In genomic region chr16:70251651-70252354, GRCh38 we compare ENCODE assay signal across 8 cellular contexts. TPM values are rescaled to one million over a fixed set of nuclear protein-coding genes. Genes with fewer than 3 reads are reported as not detected.
DNase-seq lines count a peak whose midpoint lies in the region; ATAC-seq and TF ChIP-seq lines count a peak whose summit lies in the region.

TSS of gene EXOSC6 (minus strand) at chr16:70251940. CDS start at chr16:70251900, 40 bp downstream.

- peak within 1 kb of the TSS; percentile 89 for H3K4me2 ChIP-seq in OCI-LY1 (ENCODE audit: low read length)

- no peaks in the 10 kb centered on the region for H3K9me3 ChIP-seq in OCI-LY1 (ENCODE audit: low read length)
- H3K9me3 ChIP-seq in mononuclear cell (ENCODE audit: low read depth, low read length) = no peaks in the 10 kb centered on the region

- H3K9me2 ChIP-seq in OCI-LY1 (ENCODE audit: low read depth, low read length) = no peaks in the 10 kb centered on the region

- DNase-seq in DMS153 (lab: John Stamatoyannopoulos, UW) (peak; percentile 83), HuH-7.5 (ENCODE audit: low spot score) (peak; percentile 96), epidermal melanocyte (ENCODE audit: insufficient read length, low spot score) (peak; percentile 90)
- DNase-seq in activated CD8-positive, alpha-beta memory T cell treated with anti-CD3 and anti-CD28 coated beads, Interleukin-2, amount 50 U/mL, for 4 hours = peak; percentile 90
- peak; percentile 81 to 87 for DNase-seq in stimulated activated CD8-positive, alpha-beta memory T cell treated with anti-CD3 and anti-CD28 coated beads, Interleukin-2, amount 100 ng/mL, for 48 hours (ENCODE audit: low read depth in 2 of 2)

- ATAC-seq in GM21528 (IDR thresholded peaks at IDR 0.05; ENCODE audit: low FRiP score, unreplicated experiment) = peak; percentile 78

- H3K9ac ChIP-seq in OCI-LY1 (ENCODE audit: low read length) = peak within 1 kb of the TSS; percentile 88

- peaks cover 61% of the 10 kb centered on the region for H3K36me3 ChIP-seq in OCI-LY1 (ENCODE audit: insufficient read depth, low read length)

- H3K4me3 ChIP-seq in OCI-LY1 (ENCODE audit: low read depth, low read length, poor library complexity, severe bottlenecking) = peak within 1 kb of the TSS; percentile 80
- peak within 1 kb of the TSS; percentile 66 for H3K4me3 ChIP-seq in mononuclear cell (ENCODE audit: low read length)

- H3K27ac ChIP-seq in OCI-LY1 (ENCODE audit: low read depth, low read length, poor library complexity, severe bottlenecking) = peak within 1 kb of the TSS; percentile 69

- no peaks in the 10 kb centered on the region for H4K20me1 ChIP-seq in OCI-LY1 (ENCODE audit: insufficient read depth, low read length)

- H3K4me1 ChIP-seq in OCI-LY1 (ENCODE audit: insufficient read depth, low read length, severe bottlenecking) = peaks cover 15% of the 10 kb centered on the region
- H3K4me1 ChIP-seq in mononuclear cell (ENCODE audit: insufficient read depth, low read length) = peaks cover 25% of the 10 kb centered on the region

- H3K27me3 ChIP-seq in OCI-LY1 (ENCODE audit: insufficient read depth, low read length) (no peaks in the 10 kb centered on the region), mononuclear cell (ENCODE audit: insufficient read depth, low read length) (no peaks in the 10 kb centered on the region)

- no peaks in the 10 kb centered on the region for H3F3A ChIP-seq in OCI-LY1 (ENCODE audit: insufficient read depth, low read length)

- no peak within 1 kb of the TSS for H2AFZ ChIP-seq in OCI-LY1 (ENCODE audit: low read length)

- H3K79me2 ChIP-seq in OCI-LY1 (ENCODE audit: insufficient read depth, low read length) = peaks cover 25% of the 10 kb centered on the region

- TF ChIP-seq CTCF in OCI-LY1 (IDR thresholded peaks at IDR 0.05; ENCODE audit: low read length) = peak; percentile 89

RNA-seq across cellular contexts. Expression of gene EXOSC6, which starts in this region (rescaled TPM):
- 37.4 TPM for total RNA-seq in mononuclear cell

Comparison
In these comparisons a context has a peak if more than half of its experiments do, and no peak if none do; other contexts are left out.
1. Peak in every context shown above with its lines: DNase-seq, ATAC-seq, H3K4me3 ChIP-seq and H3K27ac ChIP-seq.